8 cellular contexts compared by ENCODE assay signal in the genomic region with DNA sequence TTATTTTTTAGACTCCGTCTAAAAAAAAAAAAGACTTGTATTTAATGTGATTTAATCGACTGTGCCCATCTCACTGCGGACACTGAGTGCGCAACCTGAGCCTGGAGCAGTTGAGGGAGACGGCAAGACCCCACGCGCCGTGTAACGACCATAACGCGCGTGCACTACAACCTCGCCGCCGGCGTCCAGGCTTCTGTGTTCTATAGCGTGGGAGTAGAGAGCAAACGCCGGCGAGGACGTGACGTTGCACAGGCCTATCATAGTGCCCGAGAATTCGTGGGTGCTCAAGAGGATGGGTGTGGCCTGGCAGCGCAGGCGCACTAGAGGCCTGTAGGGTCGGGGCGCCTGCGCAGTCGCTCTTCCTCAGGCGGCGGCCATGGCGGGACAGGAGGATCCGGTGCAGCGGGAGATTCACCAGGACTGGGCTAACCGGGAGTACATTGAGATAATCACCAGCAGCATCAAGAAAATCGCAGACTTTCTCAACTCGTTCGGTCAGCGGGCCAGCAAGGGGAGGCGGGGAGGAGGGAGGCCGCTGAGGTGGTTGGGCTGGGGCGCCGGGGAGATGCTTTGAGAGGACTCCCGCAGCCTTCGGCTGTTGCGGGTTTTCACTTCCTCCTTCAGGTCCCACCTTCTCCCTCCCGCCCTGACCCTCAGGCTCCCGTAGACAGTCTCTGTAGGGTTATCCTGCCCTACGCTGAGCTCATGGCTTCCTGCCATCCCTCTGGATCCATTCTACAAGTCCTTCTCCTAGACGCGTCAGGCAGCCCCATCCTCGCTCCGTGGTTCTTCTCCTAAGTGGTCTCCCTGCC. TPM values are rescaled to one million over a fixed set of nuclear protein-coding genes. Genes with fewer than 3 reads are reported as not detected.
DNase-seq lines count a peak whose midpoint lies in the region; ATAC-seq lines count a peak whose summit lies in the region.

A gene (plus strand): TSS at position 350 of the 812 bp plus-strand sequence. CDS start 27 bp downstream, at position 377.

- H3K27ac Mint-ChIP-seq in dendritic cell treated with granulocyte-macrophage colony-stimulating factor and Interleukin-4, amounts not matched to agents 40 ng/mL and 50 ng/mL, for 4 days, result peak within 1 kb of the TSS; percentile 89

- DNase-seq in NCI-H748 (lab: John Stamatoyannopoulos, UW; ENCODE audit: unreplicated experiment) (peak; percentile 94), left lobe of liver (ENCODE audit: low spot score) (peak; percentile 95)
- DNase-seq in activated CD4-positive, alpha-beta T cell treated with anti-CD3 and anti-CD28 coated beads, Interleukin-2, amount 50 U/mL, for 1 hour, result peak; percentile 91
- peak; percentile 92 for DNase-seq in stimulated activated CD4-positive, alpha-beta T cell treated with anti-CD3 and anti-CD28 coated beads, Interleukin-2, amount 100 ng/mL, for 4 hours (ENCODE audit: low read depth)

- H3K9me3 ChIP-seq in BLaER1 treated with 17β-estradiol and CSF1 and Interleukin-3, amounts not matched to agents 10 nM and 100 nM (replicated peaks in 1 of 11), result no peaks in the 10 kb centered on the region

- no peaks in the 10 kb centered on the region for H3K9me3 Mint-ChIP-seq in dendritic cell treated with granulocyte-macrophage colony-stimulating factor and Interleukin-4, amounts not matched to agents 40 ng/mL and 50 ng/mL, for 4 days

- H3K4me1 Mint-ChIP-seq in dendritic cell treated with granulocyte-macrophage colony-stimulating factor and Interleukin-4, amounts not matched to agents 40 ng/mL and 50 ng/mL, for 4 days (ENCODE audit: low read depth), result peaks cover 22% of the 10 kb centered on the region

- peaks cover 23 to 38% (median 32%) of the 10 kb centered on the region in 11 experiments for H3K36me3 ChIP-seq in BLaER1 treated with 17β-estradiol and CSF1 and Interleukin-3, amounts not matched to agents 10 nM and 100 nM

- peaks cover 17 to 47% (median 45%) of the 10 kb centered on the region in 11 experiments; a peak in 20 of 22 replicates for H4K20me1 ChIP-seq in BLaER1 treated with 17β-estradiol and CSF1 and Interleukin-3, amounts not matched to agents 10 nM and 100 nM

- no peaks in the 10 kb centered on the region for H3K27me3 Mint-ChIP-seq in dendritic cell treated with granulocyte-macrophage colony-stimulating factor and Interleukin-4, amounts not matched to agents 40 ng/mL and 50 ng/mL, for 4 days

- H3K4me2 ChIP-seq in BLaER1 treated with 17β-estradiol and CSF1 and Interleukin-3, amounts not matched to agents 10 nM and 100 nM, result peak within 1 kb of the TSS; percentile 82 to 98 (median 93)

- H3K4me1 ChIP-seq in BLaER1 treated with 17β-estradiol and CSF1 and Interleukin-3, amounts not matched to agents 10 nM and 100 nM, result peaks cover 24 to 41% (median 34%) of the 10 kb centered on the region in 10 experiments

- peaks cover 38% of the 10 kb centered on the region for H3K36me3 Mint-ChIP-seq in dendritic cell treated with granulocyte-macrophage colony-stimulating factor and Interleukin-4, amounts not matched to agents 40 ng/mL and 50 ng/mL, for 4 days (ENCODE audit: low read depth)

- peak within 1 kb of the TSS; percentile 96 for H3K4me3 Mint-ChIP-seq in dendritic cell treated with granulocyte-macrophage colony-stimulating factor and Interleukin-4, amounts not matched to agents 40 ng/mL and 50 ng/mL, for 4 days

- ATAC-seq in GM19351 (IDR thresholded peaks at IDR 0.05; ENCODE audit: unreplicated experiment) (peak; percentile 93), HG03521 (IDR thresholded peaks at IDR 0.05; ENCODE audit: unreplicated experiment) (peak; percentile 97), left lobe of liver (peak; percentile 99)

- H3K9ac ChIP-seq in BLaER1 treated with 17β-estradiol and CSF1 and Interleukin-3, amounts not matched to agents 10 nM and 100 nM, result peak within 1 kb of the TSS; percentile 78 to 89 (median 87)

- peak within 1 kb of the TSS; percentile 30 to 88 (median 82); a peak in 21 of 22 replicates for H3K27ac ChIP-seq in BLaER1 treated with 17β-estradiol and CSF1 and Interleukin-3, amounts not matched to agents 10 nM and 100 nM

- H3K27me3 ChIP-seq in BLaER1 treated with 17β-estradiol and CSF1 and Interleukin-3, amounts not matched to agents 10 nM and 100 nM, result no peaks in the 10 kb centered on the region

- H3K4me3 ChIP-seq in BLaER1 treated with 17β-estradiol and CSF1 and Interleukin-3, amounts not matched to agents 10 nM and 100 nM, result peak within 1 kb of the TSS; percentile 76 to 96 (median 84)

- intact Hi-C loops in dendritic cell treated with granulocyte-macrophage colony-stimulating factor and Interleukin-4, amounts not matched to agents 40 ng/mL and 50 ng/mL, for 4 days (cut with micrococcal nuclease), result loop anchor here (1.0 kb wide), 1 partner anchor 89 kb away; a partner anchor contains a TSS

RNA-seq across cellular contexts. Expression of the gene that starts here (rescaled TPM):
- 44.2 TPM for total RNA-seq in left lobe of liver

Comparison
In these comparisons a context has a peak if more than half of its experiments do, and no peak if none do; other contexts are left out.
1. Peak in every context shown above with its lines: DNase-seq, ATAC-seq, H3K4me3 ChIP-seq and H3K27ac ChIP-seq.